Comparison of ENCODE assay signal across 7 cellular contexts in the genomic region with DNA sequence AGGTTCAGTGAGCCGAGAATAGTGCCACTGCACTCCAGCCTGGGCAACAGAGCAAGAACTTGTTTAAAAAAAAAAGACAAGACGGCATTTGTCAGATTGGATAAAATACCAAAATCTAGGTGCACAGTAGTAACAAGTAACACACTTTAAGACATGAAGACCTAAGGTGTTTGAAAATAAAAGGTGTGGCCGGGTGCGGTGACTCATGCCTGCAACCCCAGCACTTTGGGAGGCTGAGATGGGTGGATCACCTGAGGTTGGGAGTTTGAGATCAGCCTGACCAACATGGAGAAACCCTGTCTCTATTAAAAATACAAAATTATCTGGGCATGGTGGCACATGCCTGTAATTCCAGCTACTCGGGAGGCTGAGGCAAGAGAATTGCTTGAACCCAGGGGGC. TPM values are rescaled to one million over a fixed set of nuclear protein-coding genes. Genes with fewer than 3 reads are reported as not detected.
"Had no signal": no experiment of that assay in that cellular context is flagged by ENCODE, and none has a peak within 500 bp of the region (broad histone marks: within the 10 kb centered on the region; RNA-seq: fewer than 3 reads in every experiment).

No MANE protein-coding gene starts in this region.

RNA-seq across cellular contexts. Expression of gene COX7A1, which starts 34.5 kb away (rescaled TPM):
- total RNA-seq: OCI-LY7, PC-3, PC-9, SJCRH30, SJSA1, SK-MEL-5 had no signal
- polyA plus RNA-seq: SK-N-SH had no signal
